In genomic region chr3:179451335-179452165, GRCh38 we compare ENCODE assay signal across 1 cellular context.
TF ChIP-seq lines count a peak whose summit lies in the region.

Gene GNB4, minus strand, starts transcription at chr3:179451470. Its CDS starts 25,270 bp downstream, at chr3:179426200.

TF ChIP-seq in SK-N-SH, 30 proteins besides CTCF, POLR2A, EP300 and RAD21 (continued from another document):
- TF ChIP-seq USF1 (IDR thresholded peaks at IDR 0.05; ENCODE audit: borderline replicate concordance, low read depth) (no peak), RXRA (IDR thresholded peaks at IDR 0.05; ENCODE audit: borderline replicate concordance, low read depth) (no peak), ZBTB33 (IDR thresholded peaks at IDR 0.05; ENCODE audit: borderline replicate concordance, low read depth) (no peak), POLR2AphosphoS5 (IDR thresholded peaks at IDR 0.05; ENCODE audit: low read depth, low read length) (no peak)
